In genomic region chr5:1386274-1386717, GRCh38 we compare ENCODE assay signal across 8 cellular contexts.
DNase-seq lines count a peak whose midpoint lies in the region; ATAC-seq and TF ChIP-seq lines count a peak whose summit lies in the region.

No MANE protein-coding gene starts in this region.

- no peaks in the 10 kb centered on the region for H3K36me3 ChIP-seq in muscle layer of colon (ENCODE audit: insufficient read depth, low read length)

- H3K4me1 ChIP-seq in muscle layer of colon (ENCODE audit: insufficient read depth, low read length) = no peaks in the 10 kb centered on the region

- DNase-seq in GM13976 (ENCODE audit: low spot score) (peak; percentile 80), NCI-H2107 (lab: John Stamatoyannopoulos, UW) (peak; percentile 57), epidermal melanocyte (ENCODE audit: insufficient read length, low spot score) (peak; percentile 46), NCI-H1048 (lab: John Stamatoyannopoulos, UW) (no peak)
- DNase-seq in activated CD8-positive, alpha-beta memory T cell treated with anti-CD3 and anti-CD28 coated beads for 4 hours (ENCODE audit: low read depth in 2 of 2) = peak; percentile 42 to 49
- DNase-seq in stimulated activated CD8-positive, alpha-beta memory T cell treated with anti-CD3 and anti-CD28 coated beads, Interleukin-7, amount 100 ng/mL, for 1 hour (ENCODE audit: low read depth in 2 of 2) = peak; percentile 43

- H3K27ac ChIP-seq in muscle layer of colon (ENCODE audit: low read depth, low read length) = no peak overlapping the region

- ATAC-seq in HG02642 (IDR thresholded peaks at IDR 0.05; ENCODE audit: poor library complexity, unreplicated experiment) = peak; percentile 52

- no peak overlapping the region for H3K9ac ChIP-seq in muscle layer of colon (ENCODE audit: low read length)

- peaks cover 4 to 14% of the 10 kb centered on the region in 2 donors for H3K27me3 ChIP-seq in muscle layer of colon (ENCODE audit: control insufficient read depth in 1 of 2, insufficient read depth in 2 of 2, low read length in 2 of 2)

- in situ Hi-C loops in GM13976 (cut with MboI; ENCODE audit: low sequenced_read_pairs, unreplicated experiment) = no loop called here

- no peaks in the 10 kb centered on the region for H3K9me3 ChIP-seq in muscle layer of colon (ENCODE audit: low read length)

- peak overlapping the region; percentile 31 to 66 for H3K4me3 ChIP-seq in muscle layer of colon (ENCODE audit: low read depth in 1 of 2, low read length in 2 of 2)

- no peak for TF ChIP-seq CTCF in GM13976 (IDR thresholded peaks at IDR 0.05; ENCODE audit: borderline replicate concordance, control extremely low read depth, extremely low read depth, insufficient read depth, missing control alignments)
